9 cellular contexts compared by ENCODE assay signal in genomic region chr14:64673748-64674147, GRCh38. TPM values are rescaled to one million over a fixed set of nuclear protein-coding genes. Genes with fewer than 3 reads are reported as not detected.
DNase-seq lines count a peak whose midpoint lies in the region; ATAC-seq and TF ChIP-seq lines count a peak whose summit lies in the region.
"Had no signal": no experiment of that assay in that cellular context is flagged by ENCODE, and none has a peak within 500 bp of the region (broad histone marks: within the 10 kb centered on the region; RNA-seq: fewer than 3 reads in every experiment).

No MANE protein-coding gene starts in this region.

- H3K4me1 Mint-ChIP-seq in dendritic cell treated with granulocyte-macrophage colony-stimulating factor and Interleukin-4, amounts not matched to agents 40 ng/mL and 50 ng/mL, for 4 days (ENCODE audit: low read depth): peaks cover 46% of the 10 kb centered on the region

- no peak overlapping the region for H3K4me3 ChIP-seq in suprapubic skin
- H3K4me3 ChIP-seq in ovary: no peak overlapping the region
- no peak overlapping the region for H3K4me3 ChIP-seq in A673 (ENCODE audit: low read depth, low read length, poor library complexity, severe bottlenecking)
- H3K4me3 ChIP-seq: left ventricle myocardium inferior had no signal

- peak; percentile 34 for DNase-seq in activated naive CD4-positive, alpha-beta T cell treated with Interleukin-2 at 50 U/mL for 16 hours
- no peak for DNase-seq in activated naive CD4-positive, alpha-beta T cell (lab: John Stamatoyannopoulos, UW)
- DNase-seq in T-helper 1 cell: peak in 3 of 5 donors; percentile 27 to 82 (median 40)
- no peak for DNase-seq in suprapubic skin (ENCODE audit: low spot score in 2 of 2)
- no peak for DNase-seq in ovary
- no peak for DNase-seq in A673 (ENCODE audit: low spot score)
- DNase-seq: left ventricle myocardium inferior had no signal

- intact Hi-C loops in dendritic cell treated with granulocyte-macrophage colony-stimulating factor and Interleukin-4, amounts not matched to agents 40 ng/mL and 50 ng/mL, for 4 days (cut with micrococcal nuclease): loop anchor here (5.0 kb wide), 2 partner anchors 34 to 219 kb away; no protein-coding TSS in a partner anchor
- intact Hi-C loops in ovary (cut with DNase I): loop anchor here in 3 of 4 donors (5.0 to 10.0 kb wide), 3 partner anchors 89 to 261 kb away; no protein-coding TSS in a partner anchor
- intact Hi-C loops in A673 (cut with micrococcal nuclease; ENCODE audit: unreplicated experiment): loop anchor here (5.0 kb wide), 1 partner anchor 219 kb away; no protein-coding TSS in a partner anchor

- peaks cover 11% of the 10 kb centered on the region for H3K27me3 Mint-ChIP-seq in dendritic cell treated with granulocyte-macrophage colony-stimulating factor and Interleukin-4, amounts not matched to agents 40 ng/mL and 50 ng/mL, for 4 days

- H3K4me1 ChIP-seq in suprapubic skin: peaks cover 24% of the 10 kb centered on the region
- no peaks in the 10 kb centered on the region for H3K4me1 ChIP-seq in ovary (ENCODE audit: insufficient read depth)
- no peaks in the 10 kb centered on the region for H3K4me1 ChIP-seq in A673 (ENCODE audit: insufficient read depth, low read length, poor library complexity, severe bottlenecking)

- H3K27ac Mint-ChIP-seq in dendritic cell treated with granulocyte-macrophage colony-stimulating factor and Interleukin-4, amounts not matched to agents 40 ng/mL and 50 ng/mL, for 4 days: peak overlapping the region; percentile 1

- ATAC-seq in GM18909 (IDR thresholded peaks at IDR 0.05; ENCODE audit: poor library complexity, unreplicated experiment): no peak

- POLR2A ChIA-PET in A673 (lab: Charles Lee; ENCODE audit: low non-redundant PET): no interaction called here

- no peak for TF ChIP-seq CTCF in suprapubic skin (IDR thresholded peaks at IDR 0.05)
- TF ChIP-seq CTCF in ovary (IDR thresholded peaks at IDR 0.05): no peak
- TF ChIP-seq CTCF in A673 (conservative IDR thresholded peaks at IDR 0.05; ENCODE audit: low read depth, low read length): no peak

- no peaks in the 10 kb centered on the region for H3K36me3 ChIP-seq in suprapubic skin
- no peaks in the 10 kb centered on the region for H3K36me3 ChIP-seq in ovary
- H3K36me3 ChIP-seq in A673 (ENCODE audit: insufficient read depth, low read length, poor library complexity, severe bottlenecking): no peaks in the 10 kb centered on the region
- H3K36me3 ChIP-seq: left ventricle myocardium inferior had no signal

- no peaks in the 10 kb centered on the region for H3K27me3 ChIP-seq in suprapubic skin
- no peaks in the 10 kb centered on the region for H3K27me3 ChIP-seq in ovary
- no peaks in the 10 kb centered on the region for H3K27me3 ChIP-seq in A673 (replicated peaks; ENCODE audit: insufficient read depth, low read depth, low read length, poor library complexity)

- H3K9me3 Mint-ChIP-seq in dendritic cell treated with granulocyte-macrophage colony-stimulating factor and Interleukin-4, amounts not matched to agents 40 ng/mL and 50 ng/mL, for 4 days: no peaks in the 10 kb centered on the region

- TF ChIP-seq POLR2A in suprapubic skin (IDR thresholded peaks at IDR 0.05) (no peak), ovary (IDR thresholded peaks at IDR 0.05) (no peak)

- 23% methylated on average over 6 of the region's 6 CpGs for WGBS in suprapubic skin
- 76 to 79% (median 77%) methylated on average over 6 of the region's 6 CpGs for WGBS in ovary, 3 donors

- CTCF ChIA-PET in A673 (lab: Charles Lee): no interaction called here

- H3K9me3 ChIP-seq in suprapubic skin: no peaks in the 10 kb centered on the region
- H3K9me3 ChIP-seq in ovary: no peaks in the 10 kb centered on the region
- no peaks in the 10 kb centered on the region for H3K9me3 ChIP-seq in A673 (ENCODE audit: low read depth, low read length, poor library complexity, severe bottlenecking)
- H3K9me3 ChIP-seq: left ventricle myocardium inferior had no signal

- no TSS peak for BruUV-seq in A673 (replicated peaks; lab: Mats Ljungman, UMichigan)

- H3K36me3 Mint-ChIP-seq in dendritic cell treated with granulocyte-macrophage colony-stimulating factor and Interleukin-4, amounts not matched to agents 40 ng/mL and 50 ng/mL, for 4 days (ENCODE audit: low read depth): no peaks in the 10 kb centered on the region

- H3K27ac ChIP-seq in suprapubic skin (peak overlapping the region; percentile 40), ovary (no peak overlapping the region), A673 (ENCODE audit: low read depth, low read length, poor library complexity, severe bottlenecking) (no peak overlapping the region)
- H3K27ac ChIP-seq: left ventricle myocardium inferior had no signal

- TF ChIP-seq EP300 in suprapubic skin (IDR thresholded peaks at IDR 0.05) (no peak), ovary (IDR thresholded peaks at IDR 0.05) (no peak)

- no peak overlapping the region for H3K4me3 Mint-ChIP-seq in dendritic cell treated with granulocyte-macrophage colony-stimulating factor and Interleukin-4, amounts not matched to agents 40 ng/mL and 50 ng/mL, for 4 days

RNA-seq across cellular contexts. Expression of gene PLEKHG3, which starts 30.5 kb away (rescaled TPM):
- total RNA-seq in suprapubic skin (100 to 1,000 TPM in 1 of 4 donors, 10 to 100 TPM in 3; 60.4 to 140 (median 96.5) TPM), ovary (10 to 100 TPM; 17.5 to 92.9 (median 78.4) TPM), A673 (2021) (29.6 and 39.4 TPM in 2 replicates)
- 10 to 100 TPM; 26.3 to 34.2 TPM for polyA plus RNA-seq in ovary

Comparison
In these comparisons a context has a peak if more than half of its experiments do, and no peak if none do; other contexts are left out.
1. DNase-seq: peak in activated naive CD4-positive, alpha-beta T cell treated with Interleukin-2 at 50 U/mL for 16 hours (single experiment) and T-helper 1 cell (3 of 5); none in activated naive CD4-positive, alpha-beta T cell (0 of 4), suprapubic skin (0 of 2), ovary (0 of 5) and A673 (single experiment).